ENCODE assay signal across 9 cellular contexts in the genomic region with DNA sequence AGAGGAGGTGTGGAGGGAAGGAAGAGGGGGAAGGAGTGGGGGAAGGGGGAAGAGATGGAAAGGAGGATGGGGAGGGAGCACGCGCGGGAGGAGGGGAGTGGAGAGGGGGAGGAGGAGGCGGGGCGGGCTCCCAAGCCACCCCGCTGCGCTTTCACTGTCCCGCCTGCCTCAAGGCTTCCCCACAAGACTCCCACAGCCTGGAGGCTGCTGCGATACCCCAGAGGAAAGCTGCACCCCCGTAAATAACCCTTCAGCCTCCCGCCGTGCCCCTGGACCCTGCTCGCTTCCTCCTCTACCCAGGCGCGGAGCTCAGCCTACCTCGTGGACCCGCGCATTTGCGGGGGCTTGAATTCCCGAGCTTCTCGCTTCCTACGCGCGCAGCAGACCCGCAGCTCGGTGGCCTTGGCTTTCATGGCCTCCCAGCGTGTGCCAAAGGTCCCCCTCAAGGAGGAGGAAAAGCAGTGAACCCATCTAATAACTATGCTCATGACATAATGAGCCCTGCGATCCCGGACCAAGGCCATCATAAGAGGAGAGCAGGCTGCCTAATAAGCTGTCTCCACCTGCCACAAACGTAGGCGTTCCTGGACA. TPM values are rescaled to one million over a fixed set of nuclear protein-coding genes. Genes with fewer than 3 reads are reported as not detected.
DNase-seq lines count a peak whose midpoint lies in the region; ATAC-seq and TF ChIP-seq lines count a peak whose summit lies in the region.
"Had no signal": no experiment of that assay in that cellular context is flagged by ENCODE, and none has a peak within 500 bp of the region (broad histone marks: within the 10 kb centered on the region; RNA-seq: fewer than 3 reads in every experiment).

Gene C10orf67 (minus strand): TSS at position 547 of the 591 bp plus-strand sequence. CDS start 23 bp downstream, at position 524.

- H3K4me3 Mint-ChIP-seq in central memory CD8-positive, alpha-beta T cell, result peak within 1 kb of the TSS; percentile 80

- peaks cover 6% of the 10 kb centered on the region for H3K36me3 Mint-ChIP-seq in central memory CD8-positive, alpha-beta T cell (ENCODE audit: insufficient read depth)

- no peak for TF ChIP-seq CTCF in Peyer's patch (IDR thresholded peaks at IDR 0.05)
- no peak for TF ChIP-seq CTCF in smooth muscle cell (IDR thresholded peaks at IDR 0.05; ENCODE audit: borderline replicate concordance, insufficient read depth, poor library complexity, severe bottlenecking)

- H3K4me3 ChIP-seq in Peyer's patch, result peak within 1 kb of the TSS; percentile 38 to 59 (median 43)
- H3K4me3 ChIP-seq in smooth muscle cell, result peak within 1 kb of the TSS; percentile 50

- ATAC-seq in central memory CD8-positive, alpha-beta T cell (replicated peaks; ENCODE audit: extremely low read depth, poor library complexity, severe bottlenecking), result no peak
- no peak for ATAC-seq in HG03280 (IDR thresholded peaks at IDR 0.05; ENCODE audit: unreplicated experiment)
- ATAC-seq in HG03520 (IDR thresholded peaks at IDR 0.05; ENCODE audit: unreplicated experiment), result no peak

- peaks cover 12% of the 10 kb centered on the region for H3K4me1 Mint-ChIP-seq in central memory CD8-positive, alpha-beta T cell

- H3K79me2 ChIP-seq in smooth muscle cell (ENCODE audit: low read depth), result no peaks in the 10 kb centered on the region

- H3K27me3 ChIP-seq in Peyer's patch (no peaks in the 10 kb centered on the region), smooth muscle cell (ENCODE audit: low read depth) (peaks cover 9% of the 10 kb centered on the region)

- peak; percentile 52 for DNase-seq in NCI-H82 (lab: John Stamatoyannopoulos, UW)
- no peak for DNase-seq in NCI-H82 treated with DMSO at 0.1 percent for 48 hours (lab: John Stamatoyannopoulos, UW; ENCODE audit: unreplicated experiment)
- no peak for DNase-seq in Peyer's patch
- no peak for DNase-seq in central memory CD8-positive, alpha-beta T cell (ENCODE audit: low spot score in 2 of 2)
- peak; percentile 73 for DNase-seq in iris pigment epithelial cell (ENCODE audit: low read depth)
- no peak for DNase-seq in smooth muscle cell (lab: John Stamatoyannopoulos, UW; ENCODE audit: unreplicated experiment)
- DNase-seq: DND-41 had no signal

- peaks cover 39% of the 10 kb centered on the region for H3K27me3 Mint-ChIP-seq in central memory CD8-positive, alpha-beta T cell

- H3K36me3 ChIP-seq in Peyer's patch, result no peaks in the 10 kb centered on the region
- no peaks in the 10 kb centered on the region for H3K36me3 ChIP-seq in smooth muscle cell (ENCODE audit: low read depth)

- peak within 1 kb of the TSS; percentile 72 for H2AFZ ChIP-seq in smooth muscle cell (ENCODE audit: low read depth)

- H3K4me2 ChIP-seq in smooth muscle cell, result peak within 1 kb of the TSS; percentile 88

- no peaks in the 10 kb centered on the region for H3K9me3 ChIP-seq in Peyer's patch
- no peaks in the 10 kb centered on the region for H3K9me3 ChIP-seq in smooth muscle cell (replicated peaks; ENCODE audit: low read depth)

- peak within 1 kb of the TSS; percentile 40 for H3K27ac Mint-ChIP-seq in central memory CD8-positive, alpha-beta T cell (ENCODE audit: low read depth)

- no peak for TF ChIP-seq POLR2A in Peyer's patch (IDR thresholded peaks at IDR 0.05)

- peak within 1 kb of the TSS in 1 of 4 donors; percentile 17 for H3K27ac ChIP-seq in Peyer's patch
- peak within 1 kb of the TSS; percentile 75 for H3K27ac ChIP-seq in smooth muscle cell (ENCODE audit: low read depth)

- H3K4me1 ChIP-seq in Peyer's patch (peaks cover 0 to 6% (median 3%) of the 10 kb centered on the region in 4 donors), smooth muscle cell (ENCODE audit: low read depth) (peaks cover 7% of the 10 kb centered on the region)

- H3F3A ChIP-seq in smooth muscle cell (ENCODE audit: low read depth), result peaks cover 5% of the 10 kb centered on the region

- no peaks in the 10 kb centered on the region for H4K20me1 ChIP-seq in smooth muscle cell (ENCODE audit: low read depth)

- WGBS in smooth muscle cell (ENCODE audit: low lambda C conversion rate), result 5% methylated on average over 22 of the region's 31 CpGs

- no peaks in the 10 kb centered on the region for H3K9me3 Mint-ChIP-seq in central memory CD8-positive, alpha-beta T cell

- H3K9ac ChIP-seq in smooth muscle cell (ENCODE audit: low read depth), result peak within 1 kb of the TSS; percentile 53

RNA-seq across cellular contexts. Expression of gene C10orf67, which starts in this region (rescaled TPM):
- total RNA-seq in Peyer's patch, result 1 to 10 TPM in 1 of 4 donors, not detected in 3; 1.2 TPM
- not detected in 2 replicates for total RNA-seq in smooth muscle cell
- polyA plus RNA-seq in smooth muscle cell, result not detected in 2 replicates

Comparison
In these comparisons a context has a peak if more than half of its experiments do, and no peak if none do; other contexts are left out.
1. DNase-seq: peak in NCI-H82 (single experiment) and iris pigment epithelial cell (single experiment); none in NCI-H82 treated with DMSO at 0.1 percent for 48 hours (single experiment), Peyer's patch (0 of 3), central memory CD8-positive, alpha-beta T cell (0 of 2) and smooth muscle cell (single experiment).